Comparison of ENCODE assay signal across 17 cellular contexts in genomic region chr1:201253906-201254624, GRCh38. TPM values are rescaled to one million over a fixed set of nuclear protein-coding genes. Genes with fewer than 3 reads are reported as not detected.
A peak's percentile ranks its signal among the peaks of the same experiment; 100 is the strongest.
DNase-seq lines count a peak whose midpoint lies in the region; ATAC-seq and TF ChIP-seq lines count a peak whose summit lies in the region.
"Had no signal": no experiment of that assay in that cellular context is flagged by ENCODE, and none has a peak within 500 bp of the region (broad histone marks: within the 10 kb centered on the region; RNA-seq: fewer than 3 reads in every experiment).

No MANE protein-coding gene starts in this region.

- H3K36me3 ChIP-seq in A673 (ENCODE audit: insufficient read depth, low read length, poor library complexity, severe bottlenecking) (no peaks in the 10 kb centered on the region), WERI-Rb-1 (no peaks in the 10 kb centered on the region)
- H3K36me3 ChIP-seq: ovary, uterus had no signal

- 61 to 64% methylated on average over 9 of the region's 9 CpGs for WGBS in lower leg skin, 2 donors

- H3K27me3 ChIP-seq in A673 (replicated peaks; ENCODE audit: insufficient read depth, low read depth, low read length, poor library complexity) (no peaks in the 10 kb centered on the region), WERI-Rb-1 (ENCODE audit: insufficient read depth, low read depth, severe bottlenecking) (peaks cover 5% of the 10 kb centered on the region)
- H3K27me3 ChIP-seq: hepatocyte, ovary, uterus had no signal

- TF ChIP-seq CTCF in A673 (conservative IDR thresholded peaks at IDR 0.05; ENCODE audit: low read depth, low read length) (no peak), GM13976 (IDR thresholded peaks at IDR 0.05; ENCODE audit: borderline replicate concordance, control extremely low read depth, extremely low read depth, insufficient read depth, missing control alignments) (no peak), WERI-Rb-1 (IDR thresholded peaks at IDR 0.05; ENCODE audit: low read depth, low read length) (no peak), lower leg skin (IDR thresholded peaks at IDR 0.05) (no peak)

- POLR2A ChIA-PET in A673 (lab: Charles Lee; ENCODE audit: low non-redundant PET): interaction anchor here (1.0 kb wide), 1 partner anchor 12 kb away, joined by 6 read pairs; no protein-coding TSS in a partner anchor

- DNase-seq in A673 (ENCODE audit: low spot score): no peak
- DNase-seq in GM13976 (ENCODE audit: low spot score): peak; percentile 33
- peak; percentile 19 for DNase-seq in WERI-Rb-1
- DNase-seq in lower leg skin (ENCODE audit: low spot score in 2 of 2): peak; percentile 15 to 79
- DNase-seq in nucleus accumbens (lab: John Stamatoyannopoulos, UW): no peak
- DNase-seq in DMS79 (lab: John Stamatoyannopoulos, UW): no peak
- no peak for DNase-seq in NOMO-1 treated with DMSO at 0.1 percent for 48 hours (lab: John Stamatoyannopoulos, UW; ENCODE audit: unreplicated experiment)
- DNase-seq: NCI-H526 treated with DMSO at 0.1 percent for 48 hours had no signal

- H3K4me3 ChIP-seq in A673 (ENCODE audit: low read depth, low read length, poor library complexity, severe bottlenecking): no peak overlapping the region
- no peak overlapping the region for H3K4me3 ChIP-seq in WERI-Rb-1 (ENCODE audit: low read depth, low read length)
- no peak overlapping the region for H3K4me3 ChIP-seq in lower leg skin (ENCODE audit: low read depth, poor library complexity, severe bottlenecking)
- H3K4me3 ChIP-seq: hepatocyte, ovary, uterus had no signal

- intact Hi-C loops in A673 (cut with micrococcal nuclease; ENCODE audit: unreplicated experiment): loop anchor here (1.0 to 5.0 kb wide), 3 partner anchors 93 to 154 kb away; no protein-coding TSS in a partner anchor
- intact Hi-C loops in lower leg skin (cut with DNase I; ENCODE audit: low total_unique reads): loop anchor here (5.0 kb wide), 1 partner anchor 108 kb away; no protein-coding TSS in a partner anchor

- BruUV-seq in A673 (replicated peaks; lab: Mats Ljungman, UMichigan): no TSS peak

- CTCF ChIA-PET in A673 (lab: Charles Lee): interaction anchor here (0.6 to 2.2 kb wide), 7 partner anchors 90 to 626 kb away, joined by 3 to 14 read pairs (median 4); partner anchors contain the start of gene PHLDA3

- H3K9me3 ChIP-seq in A673 (ENCODE audit: low read depth, low read length, poor library complexity, severe bottlenecking) (no peaks in the 10 kb centered on the region), WERI-Rb-1 (ENCODE audit: severe bottlenecking) (peaks cover 5% of the 10 kb centered on the region)
- H3K9me3 ChIP-seq: ovary, uterus had no signal

- peak overlapping the region; percentile 63 for H3K27ac ChIP-seq in A673 (ENCODE audit: low read depth, low read length, poor library complexity, severe bottlenecking)
- no peak overlapping the region for H3K27ac ChIP-seq in WERI-Rb-1
- H3K27ac ChIP-seq: hepatocyte, ovary, uterus had no signal

- H3K4me1 ChIP-seq in A673 (ENCODE audit: insufficient read depth, low read length, poor library complexity, severe bottlenecking): peaks cover 4% of the 10 kb centered on the region
- H3K4me1 ChIP-seq: uterus had no signal

- in situ Hi-C loops in GM13976 (cut with MboI; ENCODE audit: low sequenced_read_pairs, unreplicated experiment): no loop called here

- no peak for ATAC-seq in GM18907 (IDR thresholded peaks at IDR 0.05; ENCODE audit: unreplicated experiment)

- TF ChIP-seq POLR2A in lower leg skin (IDR thresholded peaks at IDR 0.05): no peak

RNA-seq across cellular contexts. Expression of gene PKP1, which starts 29.2 kb away (rescaled TPM):
- total RNA-seq in A673 (2021) (492 and 535 TPM in 2 replicates), lower leg skin (1,000 to 10,000 TPM in 1 of 4 donors, 100 to 1,000 TPM in 3; 928 to 1,274 (median 961) TPM)
- total RNA-seq: activated CD4-positive, alpha-beta T cell treated with anti-CD3 and anti-CD28 coated beads for 36 hours; LHCN-M2; mononuclear cell; OCI-LY7; SK-MEL-5 had no signal

Comparison
In these comparisons a context has a peak if more than half of its experiments do, and no peak if none do; other contexts are left out.
1. DNase-seq: peak in GM13976 (single experiment), WERI-Rb-1 (single experiment) and lower leg skin (2 of 2); none in A673 (single experiment), nucleus accumbens (0 of 56), DMS79 (single experiment) and NOMO-1 treated with DMSO at 0.1 percent for 48 hours (single experiment).